Comparison of ENCODE assay signal across 20 cellular contexts in genomic region chr18:59912007-59912550, GRCh38.
"Had no signal": no experiment of that assay in that cellular context is flagged by ENCODE, and none has a peak within 500 bp of the region (broad histone marks: within the 10 kb centered on the region; RNA-seq: fewer than 3 reads in every experiment).

No MANE protein-coding gene starts in this region.

- H3K4me3 ChIP-seq: cardiac muscle cell, lung, tibial artery had no signal

- ATAC-seq: activated CD8-positive, alpha-beta T cell treated with anti-CD3 and anti-CD28 coated beads, Interleukin-2, amount 10 ng/mL, durations not matched to agents 7 days and 5 days; effector memory CD8-positive, alpha-beta T cell; left lobe of liver; stimulated activated naive CD8-positive, alpha-beta T cell treated with anti-CD3 and anti-CD28 coated beads, Interleukin-15, Interleukin-2, amounts not matched to agents 100 U/mL and 50 U/mL, for 24 hours; T-cell had no signal

- H3K27ac Mint-ChIP-seq: activated CD4-positive, alpha-beta T cell treated with anti-CD3 and anti-CD28 coated beads, Interleukin-2, amount 10 ng/mL, durations not matched to agents 24 days and 14 days; activated CD8-positive, alpha-beta T cell treated with anti-CD3 and anti-CD28 coated beads, Interleukin-2, amount 10 ng/mL, durations not matched to agents 7 days and 5 days; activated naive CD4-positive, alpha-beta T cell treated with anti-CD3 and anti-CD28 coated beads, Interleukin-2, amount 50 U/mL, for 24 hours; effector memory CD8-positive, alpha-beta T cell; T-cell had no signal

- DNase-seq: activated B cell treated with CpG ODN at 0.5 μM for 24 hours; activated CD4-positive, alpha-beta T cell treated with anti-CD3 and anti-CD28 coated beads, Interleukin-2, amount 10 ng/mL, durations not matched to agents 24 days and 14 days; activated CD8-positive, alpha-beta T cell treated with anti-CD3 and anti-CD28 coated beads, Interleukin-2, amount 10 ng/mL, durations not matched to agents 7 days and 5 days; activated gamma-delta T cell; activated T-cell treated with anti-CD3 and anti-CD28 coated beads, Interleukin-2, amount 50 U/mL, for 48 hours; amniotic stem cell; effector memory CD8-positive, alpha-beta T cell; foreskin melanocyte; glutamatergic neuron; hypothalamus; midbrain; retina; stimulated activated naive CD8-positive, alpha-beta T cell treated with anti-CD3 and anti-CD28 coated beads, Interleukin-15, Interleukin-2, amounts not matched to agents 100 U/mL and 50 U/mL, for 24 hours; substantia nigra; T-cell; tibial artery had no signal

- H3K27me3 Mint-ChIP-seq: activated B cell treated with CpG ODN at 0.5 μM for 24 hours; activated CD4-positive, alpha-beta T cell treated with anti-CD3 and anti-CD28 coated beads, Interleukin-2, amount 10 ng/mL, durations not matched to agents 24 days and 14 days; activated naive CD4-positive, alpha-beta T cell treated with anti-CD3 and anti-CD28 coated beads, Interleukin-2, amount 50 U/mL, for 24 hours had no signal

- H3K9me3 Mint-ChIP-seq: activated CD4-positive, alpha-beta T cell treated with anti-CD3 and anti-CD28 coated beads, Interleukin-2, amount 10 ng/mL, durations not matched to agents 24 days and 14 days; activated naive CD4-positive, alpha-beta T cell treated with anti-CD3 and anti-CD28 coated beads, Interleukin-2, amount 50 U/mL, for 24 hours; effector memory CD8-positive, alpha-beta T cell; T-cell had no signal

- H3K36me3 Mint-ChIP-seq: activated naive CD4-positive, alpha-beta T cell treated with anti-CD3 and anti-CD28 coated beads, Interleukin-2, amount 50 U/mL, for 24 hours; T-cell had no signal

- H3K4me3 Mint-ChIP-seq: activated B cell treated with CpG ODN at 0.5 μM for 24 hours; activated CD4-positive, alpha-beta T cell treated with anti-CD3 and anti-CD28 coated beads, Interleukin-2, amount 10 ng/mL, durations not matched to agents 24 days and 14 days; activated CD8-positive, alpha-beta T cell treated with anti-CD3 and anti-CD28 coated beads, Interleukin-2, amount 10 ng/mL, durations not matched to agents 7 days and 5 days; activated naive CD4-positive, alpha-beta T cell treated with anti-CD3 and anti-CD28 coated beads, Interleukin-2, amount 50 U/mL, for 24 hours; effector memory CD8-positive, alpha-beta T cell; T-cell had no signal
